ENCODE assay signal across 2 cellular contexts in the genomic region with DNA sequence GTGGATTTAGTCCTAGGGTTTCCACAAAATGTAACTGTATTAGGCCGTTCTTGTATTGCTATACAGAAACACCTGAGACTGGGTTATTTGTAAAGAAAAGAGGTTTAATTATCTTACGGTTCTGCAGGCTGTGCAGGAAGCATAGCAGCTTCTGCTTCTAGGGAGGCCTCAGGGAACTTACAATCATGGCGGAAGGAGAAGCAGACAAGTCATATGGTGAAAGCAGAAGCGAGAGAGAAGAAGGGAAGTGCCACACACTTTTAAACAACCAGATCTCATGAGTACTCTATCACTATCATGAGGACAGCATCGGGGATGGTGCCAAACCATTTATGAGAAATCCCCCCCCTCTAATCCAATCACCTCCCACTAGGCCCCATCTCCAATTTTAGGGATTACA.
TF ChIP-seq lines count a peak whose summit lies in the region.

No MANE protein-coding gene starts in this region.

TF ChIP-seq in HCT116, 20 proteins besides CTCF, POLR2A, EP300 and RAD21:
- TF ChIP-seq, protein P1, sequence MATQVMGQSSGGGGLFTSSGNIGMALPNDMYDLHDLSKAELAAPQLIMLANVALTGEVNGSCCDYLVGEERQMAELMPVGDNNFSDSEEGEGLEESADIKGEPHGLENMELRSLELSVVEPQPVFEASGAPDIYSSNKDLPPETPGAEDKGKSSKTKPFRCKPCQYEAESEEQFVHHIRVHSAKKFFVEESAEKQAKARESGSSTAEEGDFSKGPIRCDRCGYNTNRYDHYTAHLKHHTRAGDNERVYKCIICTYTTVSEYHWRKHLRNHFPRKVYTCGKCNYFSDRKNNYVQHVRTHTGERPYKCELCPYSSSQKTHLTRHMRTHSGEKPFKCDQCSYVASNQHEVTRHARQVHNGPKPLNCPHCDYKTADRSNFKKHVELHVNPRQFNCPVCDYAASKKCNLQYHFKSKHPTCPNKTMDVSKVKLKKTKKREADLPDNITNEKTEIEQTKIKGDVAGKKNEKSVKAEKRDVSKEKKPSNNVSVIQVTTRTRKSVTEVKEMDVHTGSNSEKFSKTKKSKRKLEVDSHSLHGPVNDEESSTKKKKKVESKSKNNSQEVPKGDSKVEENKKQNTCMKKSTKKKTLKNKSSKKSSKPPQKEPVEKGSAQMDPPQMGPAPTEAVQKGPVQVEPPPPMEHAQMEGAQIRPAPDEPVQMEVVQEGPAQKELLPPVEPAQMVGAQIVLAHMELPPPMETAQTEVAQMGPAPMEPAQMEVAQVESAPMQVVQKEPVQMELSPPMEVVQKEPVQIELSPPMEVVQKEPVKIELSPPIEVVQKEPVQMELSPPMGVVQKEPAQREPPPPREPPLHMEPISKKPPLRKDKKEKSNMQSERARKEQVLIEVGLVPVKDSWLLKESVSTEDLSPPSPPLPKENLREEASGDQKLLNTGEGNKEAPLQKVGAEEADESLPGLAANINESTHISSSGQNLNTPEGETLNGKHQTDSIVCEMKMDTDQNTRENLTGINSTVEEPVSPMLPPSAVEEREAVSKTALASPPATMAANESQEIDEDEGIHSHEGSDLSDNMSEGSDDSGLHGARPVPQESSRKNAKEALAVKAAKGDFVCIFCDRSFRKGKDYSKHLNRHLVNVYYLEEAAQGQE (IDR thresholded peaks at IDR 0.05; ENCODE audit: low read depth), result no peak
- TF ChIP-seq ELF1 (IDR thresholded peaks at IDR 0.05; ENCODE audit: borderline replicate concordance, low read depth) (no peak), EGR1 (IDR thresholded peaks at IDR 0.05; ENCODE audit: low read depth) (no peak), YY1 (IDR thresholded peaks at IDR 0.05; ENCODE audit: extremely low read depth, insufficient replicate concordance, low read depth, low read length) (no peak), CEBPB (IDR thresholded peaks at IDR 0.05; ENCODE audit: low read depth) (no peak)
- TF ChIP-seq, protein P2, sequence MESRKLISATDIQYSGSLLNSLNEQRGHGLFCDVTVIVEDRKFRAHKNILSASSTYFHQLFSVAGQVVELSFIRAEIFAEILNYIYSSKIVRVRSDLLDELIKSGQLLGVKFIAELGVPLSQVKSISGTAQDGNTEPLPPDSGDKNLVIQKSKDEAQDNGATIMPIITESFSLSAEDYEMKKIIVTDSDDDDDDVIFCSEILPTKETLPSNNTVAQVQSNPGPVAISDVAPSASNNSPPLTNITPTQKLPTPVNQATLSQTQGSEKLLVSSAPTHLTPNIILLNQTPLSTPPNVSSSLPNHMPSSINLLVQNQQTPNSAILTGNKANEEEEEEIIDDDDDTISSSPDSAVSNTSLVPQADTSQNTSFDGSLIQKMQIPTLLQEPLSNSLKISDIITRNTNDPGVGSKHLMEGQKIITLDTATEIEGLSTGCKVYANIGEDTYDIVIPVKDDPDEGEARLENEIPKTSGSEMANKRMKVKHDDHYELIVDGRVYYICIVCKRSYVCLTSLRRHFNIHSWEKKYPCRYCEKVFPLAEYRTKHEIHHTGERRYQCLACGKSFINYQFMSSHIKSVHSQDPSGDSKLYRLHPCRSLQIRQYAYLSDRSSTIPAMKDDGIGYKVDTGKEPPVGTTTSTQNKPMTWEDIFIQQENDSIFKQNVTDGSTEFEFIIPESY (IDR thresholded peaks at IDR 0.05; ENCODE audit: extremely low read depth, insufficient replicate concordance, low read length), result no peak
- TF ChIP-seq, protein P3, sequence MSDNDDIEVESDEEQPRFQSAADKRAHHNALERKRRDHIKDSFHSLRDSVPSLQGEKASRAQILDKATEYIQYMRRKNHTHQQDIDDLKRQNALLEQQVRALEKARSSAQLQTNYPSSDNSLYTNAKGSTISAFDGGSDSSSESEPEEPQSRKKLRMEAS (IDR thresholded peaks at IDR 0.05), result no peak

TF ChIP-seq in GM12878, 131 proteins besides CTCF, POLR2A, EP300 and RAD21:
- TF ChIP-seq POU2F2 (IDR thresholded peaks at IDR 0.05; ENCODE audit: borderline replicate concordance, low read depth, low read length), result no peak
- no peak for TF ChIP-seq CHD4 (IDR thresholded peaks at IDR 0.05)
- peak; percentile 36; the same call in 1 of the 2 replicates for TF ChIP-seq SPI1 (IDR thresholded peaks at IDR 0.05; ENCODE audit: borderline replicate concordance, insufficient read depth, low read depth, low read length)
- TF ChIP-seq CBX5 (IDR thresholded peaks at IDR 0.05; ENCODE audit: low read depth), result no peak
- no peak for TF ChIP-seq WRNIP1 (IDR thresholded peaks at IDR 0.05; ENCODE audit: borderline replicate concordance, low read depth, low read length)
- no peak for TF ChIP-seq TARDBP (IDR thresholded peaks at IDR 0.05; ENCODE audit: borderline replicate concordance)
